Comparison of ENCODE assay signal across 37 cellular contexts in genomic region chr11:34292546-34292945, GRCh38.
"Had no signal": no experiment of that assay in that cellular context is flagged by ENCODE, and none has a peak within 500 bp of the region (broad histone marks: within the 10 kb centered on the region; RNA-seq: fewer than 3 reads in every experiment).

No MANE protein-coding gene starts in this region.

- H3K4me1 Mint-ChIP-seq: activated B cell treated with CpG ODN at 0.5 μM for 24 hours; activated CD4-positive, alpha-beta T cell treated with anti-CD3 and anti-CD28 coated beads, Interleukin-2, amount 10 ng/mL, durations not matched to agents 24 days and 14 days; activated CD8-positive, alpha-beta memory T cell treated with anti-CD3 and anti-CD28 coated beads, Interleukin-2, amount 10 ng/mL, durations not matched to agents 7 days and 5 days; activated naive CD4-positive, alpha-beta T cell treated with anti-CD3 and anti-CD28 coated beads, Interleukin-2, amount 10 ng/mL, durations not matched to agents 7 days and 5 days; activated naive CD4-positive, alpha-beta T cell treated with anti-CD3 and anti-CD28 coated beads, Interleukin-2, amount 50 U/mL, for 24 hours; activated naive CD8-positive, alpha-beta T cell treated with anti-CD3 and anti-CD28 coated beads, Interleukin-2, amount 10 ng/mL, durations not matched to agents 7 days and 5 days; activated naive CD8-positive, alpha-beta T cell treated with anti-CD3 and anti-CD28 coated beads, Interleukin-2, amount 50 U/mL, for 24 hours; central memory CD8-positive, alpha-beta T cell had no signal

- H3K4me3 Mint-ChIP-seq: activated B cell treated with CpG ODN at 0.5 μM for 24 hours; activated CD4-positive, alpha-beta memory T cell treated with anti-CD3 and anti-CD28 coated beads for 36 hours; activated CD4-positive, alpha-beta T cell treated with anti-CD3 and anti-CD28 coated beads, Interleukin-2, amount 10 ng/mL, durations not matched to agents 24 days and 14 days; activated CD8-positive, alpha-beta memory T cell treated with anti-CD3 and anti-CD28 coated beads, Interleukin-2, amount 10 ng/mL, durations not matched to agents 7 days and 5 days; activated CD8-positive, alpha-beta T cell treated with anti-CD3 and anti-CD28 coated beads, Interleukin-2, amount 10 ng/mL, durations not matched to agents 7 days and 5 days; activated naive CD4-positive, alpha-beta T cell treated with anti-CD3 and anti-CD28 coated beads, Interleukin-2, amount 10 ng/mL, durations not matched to agents 7 days and 5 days; activated naive CD4-positive, alpha-beta T cell treated with anti-CD3 and anti-CD28 coated beads, Interleukin-2, amount 50 U/mL, for 24 hours; activated naive CD8-positive, alpha-beta T cell; activated naive CD8-positive, alpha-beta T cell treated with anti-CD3 and anti-CD28 coated beads, Interleukin-2, amount 10 ng/mL, durations not matched to agents 7 days and 5 days; activated naive CD8-positive, alpha-beta T cell treated with anti-CD3 and anti-CD28 coated beads, Interleukin-2, amount 50 U/mL, for 24 hours; activated T-cell treated with anti-CD3 and anti-CD28 coated beads, Interleukin-2, amount 50 U/mL, for 24 hours; brain; central memory CD8-positive, alpha-beta T cell; T-helper 1 cell treated with Interleukin-12 subunit alpha and Interleukin-12 subunit beta and Interleukin-4 antibody, amounts not matched to agents 30 μg/mL and 1 μg/mL, for 36 hours; T-helper 2 cell treated with Interferon-gamma antibody and Interleukin-4, amounts not matched to agents 5 μg/mL and 100 μg/mL, for 36 hours had no signal

- H3K9me3 Mint-ChIP-seq: activated B cell treated with CpG ODN at 0.5 μM for 24 hours; activated CD4-positive, alpha-beta memory T cell treated with anti-CD3 and anti-CD28 coated beads for 36 hours; activated CD4-positive, alpha-beta T cell treated with anti-CD3 and anti-CD28 coated beads, Interleukin-2, amount 10 ng/mL, durations not matched to agents 24 days and 14 days; activated naive CD4-positive, alpha-beta T cell treated with anti-CD3 and anti-CD28 coated beads, Interleukin-2, amount 10 ng/mL, durations not matched to agents 7 days and 5 days; activated naive CD4-positive, alpha-beta T cell treated with anti-CD3 and anti-CD28 coated beads, Interleukin-2, amount 50 U/mL, for 24 hours; activated naive CD8-positive, alpha-beta T cell treated with anti-CD3 and anti-CD28 coated beads, Interleukin-2, amount 10 ng/mL, durations not matched to agents 7 days and 5 days; activated naive CD8-positive, alpha-beta T cell treated with anti-CD3 and anti-CD28 coated beads, Interleukin-2, amount 50 U/mL, for 24 hours; activated T-cell treated with anti-CD3 and anti-CD28 coated beads, Interleukin-2, amount 50 U/mL, for 24 hours; activated T-helper 2 cell treated with anti-CD3 and anti-CD28 coated beads, Interferon-gamma antibody, Interleukin-2, Interleukin-4, amounts not matched to agents 10 μg/mL and 5 μg/mL and 100 μg/mL, durations not matched to agents 14 hours and 24 hours and 36 hours; brain; central memory CD8-positive, alpha-beta T cell; T-helper 1 cell treated with Interleukin-12 subunit alpha and Interleukin-12 subunit beta and Interleukin-4 antibody, amounts not matched to agents 30 μg/mL and 1 μg/mL, for 36 hours; T-helper 2 cell treated with Interferon-gamma antibody and Interleukin-4, amounts not matched to agents 5 μg/mL and 100 μg/mL, for 36 hours had no signal

- DNase-seq: activated B cell treated with CpG ODN at 0.5 μM for 24 hours; activated CD4-positive, alpha-beta memory T cell treated with anti-CD3 and anti-CD28 coated beads for 36 hours; activated CD4-positive, alpha-beta T cell treated with anti-CD3 and anti-CD28 coated beads for 4 hours; activated CD4-positive, alpha-beta T cell treated with anti-CD3 and anti-CD28 coated beads, Interleukin-2, amount 10 ng/mL, durations not matched to agents 24 days and 14 days; activated CD4-positive, alpha-beta T cell treated with anti-CD3 and anti-CD28 coated beads, Interleukin-2, amount 50 U/mL, for 1 hour; activated CD4-positive, alpha-beta T cell treated with anti-CD3 and anti-CD28 coated beads, Interleukin-2, amount 50 U/mL, for 4 hours; activated CD4-positive, CD25-positive, alpha-beta regulatory T cell treated with anti-CD3 and anti-CD28 coated beads, Interleukin-2, amount 50 U/mL, for 72 hours; activated CD8-positive, alpha-beta memory T cell treated with anti-CD3 and anti-CD28 coated beads for 24 hours; activated CD8-positive, alpha-beta memory T cell treated with anti-CD3 and anti-CD28 coated beads, Interleukin-2, amount 10 ng/mL, durations not matched to agents 7 days and 5 days; activated CD8-positive, alpha-beta memory T cell treated with anti-CD3 and anti-CD28 coated beads, Interleukin-2, amount 50 U/mL, for 48 hours; activated CD8-positive, alpha-beta T cell treated with anti-CD3 and anti-CD28 coated beads, Interleukin-2, amount 10 ng/mL, durations not matched to agents 7 days and 5 days; activated effector memory CD4-positive, alpha-beta T cell treated with Interleukin-2 at 50 U/mL for 16 hours; activated gamma-delta T cell; activated naive CD4-positive, alpha-beta T cell treated with anti-CD3 and anti-CD28 coated beads, Interleukin-2, amount 10 ng/mL, durations not matched to agents 7 days and 5 days; activated naive CD4-positive, alpha-beta T cell treated with Interleukin-2 at 50 U/mL for 16 hours; activated naive CD8-positive, alpha-beta T cell treated with anti-CD3 and anti-CD28 coated beads, Interleukin-2, amount 10 ng/mL, durations not matched to agents 7 days and 5 days; activated naive CD8-positive, alpha-beta T cell treated with anti-CD3 and anti-CD28 coated beads, Interleukin-2, amount 50 U/mL, for 24 hours; activated T-cell treated with anti-CD3 and anti-CD28 coated beads, Interleukin-2, amount 50 U/mL, for 24 hours; activated T-cell treated with anti-CD3 and anti-CD28 coated beads, Interleukin-2, amount 50 U/mL, for 48 hours; amygdala; anterior cingulate cortex; SW 1271; T-helper 1 cell; T-helper 2 cell; T-helper 9 cell had no signal

- H3K27ac ChIP-seq: ascending aorta, VCaP had no signal

- ATAC-seq: activated CD8-positive, alpha-beta memory T cell treated with anti-CD3 and anti-CD28 coated beads, Interleukin-2, amount 10 ng/mL, durations not matched to agents 7 days and 5 days; activated CD8-positive, alpha-beta T cell treated with anti-CD3 and anti-CD28 coated beads, Interleukin-2, amount 10 ng/mL, durations not matched to agents 7 days and 5 days; activated naive CD8-positive, alpha-beta T cell treated with anti-CD3 and anti-CD28 coated beads, Interleukin-2, amount 50 U/mL, for 24 hours had no signal

- H3K4me1 ChIP-seq: ascending aorta had no signal

- H3K9me3 ChIP-seq: ascending aorta had no signal

- H3K36me3 Mint-ChIP-seq: activated CD4-positive, alpha-beta memory T cell treated with anti-CD3 and anti-CD28 coated beads for 36 hours; activated CD8-positive, alpha-beta memory T cell treated with anti-CD3 and anti-CD28 coated beads, Interleukin-2, amount 10 ng/mL, durations not matched to agents 7 days and 5 days; activated naive CD4-positive, alpha-beta T cell treated with anti-CD3 and anti-CD28 coated beads, Interleukin-2, amount 10 ng/mL, durations not matched to agents 7 days and 5 days; activated naive CD4-positive, alpha-beta T cell treated with anti-CD3 and anti-CD28 coated beads, Interleukin-2, amount 50 U/mL, for 24 hours; activated naive CD8-positive, alpha-beta T cell treated with anti-CD3 and anti-CD28 coated beads, Interleukin-2, amount 10 ng/mL, durations not matched to agents 7 days and 5 days; brain had no signal

- H3K27ac Mint-ChIP-seq: activated CD4-positive, alpha-beta memory T cell treated with anti-CD3 and anti-CD28 coated beads for 36 hours; activated CD4-positive, alpha-beta T cell treated with anti-CD3 and anti-CD28 coated beads, Interleukin-2, amount 10 ng/mL, durations not matched to agents 24 days and 14 days; activated CD8-positive, alpha-beta memory T cell treated with anti-CD3 and anti-CD28 coated beads, Interleukin-2, amount 10 ng/mL, durations not matched to agents 7 days and 5 days; activated CD8-positive, alpha-beta T cell treated with anti-CD3 and anti-CD28 coated beads, Interleukin-2, amount 10 ng/mL, durations not matched to agents 7 days and 5 days; activated naive CD4-positive, alpha-beta T cell treated with anti-CD3 and anti-CD28 coated beads, Interleukin-2, amount 10 ng/mL, durations not matched to agents 7 days and 5 days; activated naive CD4-positive, alpha-beta T cell treated with anti-CD3 and anti-CD28 coated beads, Interleukin-2, amount 50 U/mL, for 24 hours; activated naive CD8-positive, alpha-beta T cell; activated naive CD8-positive, alpha-beta T cell treated with anti-CD3 and anti-CD28 coated beads, Interleukin-2, amount 10 ng/mL, durations not matched to agents 7 days and 5 days; activated naive CD8-positive, alpha-beta T cell treated with anti-CD3 and anti-CD28 coated beads, Interleukin-2, amount 50 U/mL, for 24 hours; activated T-cell treated with anti-CD3 and anti-CD28 coated beads, Interleukin-2, amount 50 U/mL, for 24 hours; activated T-helper 2 cell treated with anti-CD3 and anti-CD28 coated beads, Interferon-gamma antibody, Interleukin-2, Interleukin-4, amounts not matched to agents 10 μg/mL and 5 μg/mL and 100 μg/mL, durations not matched to agents 14 hours and 24 hours and 36 hours; brain; T-helper 1 cell treated with Interleukin-12 subunit alpha and Interleukin-12 subunit beta and Interleukin-4 antibody, amounts not matched to agents 30 μg/mL and 1 μg/mL, for 36 hours; T-helper 2 cell treated with Interferon-gamma antibody and Interleukin-4, amounts not matched to agents 5 μg/mL and 100 μg/mL, for 36 hours had no signal

- H3K4me3 ChIP-seq: ascending aorta, cardiac muscle cell had no signal

- FAIRE-seq: bronchial epithelial cell, TTC549 had no signal

- H3K27me3 Mint-ChIP-seq: activated B cell treated with CpG ODN at 0.5 μM for 24 hours; activated CD4-positive, alpha-beta memory T cell treated with anti-CD3 and anti-CD28 coated beads for 36 hours; activated naive CD4-positive, alpha-beta T cell treated with anti-CD3 and anti-CD28 coated beads, Interleukin-2, amount 50 U/mL, for 24 hours; activated naive CD8-positive, alpha-beta T cell treated with anti-CD3 and anti-CD28 coated beads, Interleukin-2, amount 50 U/mL, for 24 hours; activated T-cell treated with anti-CD3 and anti-CD28 coated beads, Interleukin-2, amount 50 U/mL, for 24 hours; central memory CD8-positive, alpha-beta T cell had no signal
